1 cellular context compared by ENCODE assay signal in the genomic region with DNA sequence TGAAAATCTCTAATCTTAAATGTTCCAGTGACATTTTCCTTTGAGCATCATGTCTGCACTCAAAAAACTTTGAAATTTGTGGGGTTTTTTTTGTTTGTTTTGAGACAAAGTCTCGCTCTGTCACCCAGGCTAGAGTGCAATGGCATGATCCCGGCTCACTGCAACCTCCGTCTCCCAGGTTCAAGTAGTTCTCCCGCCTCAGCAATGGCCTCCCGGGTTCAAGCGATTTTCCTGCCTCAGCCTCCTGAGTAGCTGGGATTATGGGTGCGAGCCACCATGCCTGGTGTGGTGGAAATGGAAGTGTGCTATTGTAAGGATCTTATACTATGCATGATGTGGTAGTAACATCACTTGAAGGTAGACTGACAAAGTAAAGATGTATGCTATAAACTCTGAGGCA.
TF ChIP-seq lines count a peak whose summit lies in the region.

No MANE protein-coding gene starts in this region.

TF ChIP-seq in GM12878, 131 proteins besides CTCF, POLR2A, EP300 and RAD21 (continued from another document):
- TF ChIP-seq, protein P1, sequence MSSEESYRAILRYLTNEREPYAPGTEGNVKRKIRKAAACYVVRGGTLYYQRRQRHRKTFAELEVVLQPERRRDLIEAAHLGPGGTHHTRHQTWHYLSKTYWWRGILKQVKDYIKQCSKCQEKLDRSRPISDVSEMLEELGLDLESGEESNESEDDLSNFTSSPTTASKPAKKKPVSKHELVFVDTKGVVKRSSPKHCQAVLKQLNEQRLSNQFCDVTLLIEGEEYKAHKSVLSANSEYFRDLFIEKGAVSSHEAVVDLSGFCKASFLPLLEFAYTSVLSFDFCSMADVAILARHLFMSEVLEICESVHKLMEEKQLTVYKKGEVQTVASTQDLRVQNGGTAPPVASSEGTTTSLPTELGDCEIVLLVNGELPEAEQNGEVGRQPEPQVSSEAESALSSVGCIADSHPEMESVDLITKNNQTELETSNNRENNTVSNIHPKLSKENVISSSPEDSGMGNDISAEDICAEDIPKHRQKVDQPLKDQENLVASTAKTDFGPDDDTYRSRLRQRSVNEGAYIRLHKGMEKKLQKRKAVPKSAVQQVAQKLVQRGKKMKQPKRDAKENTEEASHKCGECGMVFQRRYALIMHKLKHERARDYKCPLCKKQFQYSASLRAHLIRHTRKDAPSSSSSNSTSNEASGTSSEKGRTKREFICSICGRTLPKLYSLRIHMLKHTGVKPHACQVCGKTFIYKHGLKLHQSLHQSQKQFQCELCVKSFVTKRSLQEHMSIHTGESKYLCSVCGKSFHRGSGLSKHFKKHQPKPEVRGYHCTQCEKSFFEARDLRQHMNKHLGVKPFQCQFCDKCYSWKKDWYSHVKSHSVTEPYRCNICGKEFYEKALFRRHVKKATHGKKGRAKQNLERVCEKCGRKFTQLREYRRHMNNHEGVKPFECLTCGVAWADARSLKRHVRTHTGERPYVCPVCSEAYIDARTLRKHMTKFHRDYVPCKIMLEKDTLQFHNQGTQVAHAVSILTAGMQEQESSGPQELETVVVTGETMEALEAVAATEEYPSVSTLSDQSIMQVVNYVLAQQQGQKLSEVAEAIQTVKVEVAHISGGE (CRISPR knock-in tag; IDR thresholded peaks at IDR 0.05): no peak
- TF ChIP-seq MYB (IDR thresholded peaks at IDR 0.05; ENCODE audit: borderline replicate concordance, low read depth, low read length) (no peak), ZNF207 (IDR thresholded peaks at IDR 0.05; ENCODE audit: borderline replicate concordance) (no peak), GABPA (IDR thresholded peaks at IDR 0.05; ENCODE audit: low read depth) (no peak), SMARCA5 (IDR thresholded peaks at IDR 0.05) (no peak), IRF4 (IDR thresholded peaks at IDR 0.05; ENCODE audit: low read depth, low read length) (no peak), YBX1 (IDR thresholded peaks at IDR 0.05) (no peak), ESRRA (IDR thresholded peaks at IDR 0.05; ENCODE audit: low read length) (no peak), KDM1A (IDR thresholded peaks at IDR 0.05; ENCODE audit: borderline replicate concordance) (no peak), ASH2L (IDR thresholded peaks at IDR 0.05; ENCODE audit: borderline replicate concordance, low read depth) (no peak), CBX3 (IDR thresholded peaks at IDR 0.05; ENCODE audit: borderline replicate concordance, low read depth) (no peak)
- TF ChIP-seq, protein P2, sequence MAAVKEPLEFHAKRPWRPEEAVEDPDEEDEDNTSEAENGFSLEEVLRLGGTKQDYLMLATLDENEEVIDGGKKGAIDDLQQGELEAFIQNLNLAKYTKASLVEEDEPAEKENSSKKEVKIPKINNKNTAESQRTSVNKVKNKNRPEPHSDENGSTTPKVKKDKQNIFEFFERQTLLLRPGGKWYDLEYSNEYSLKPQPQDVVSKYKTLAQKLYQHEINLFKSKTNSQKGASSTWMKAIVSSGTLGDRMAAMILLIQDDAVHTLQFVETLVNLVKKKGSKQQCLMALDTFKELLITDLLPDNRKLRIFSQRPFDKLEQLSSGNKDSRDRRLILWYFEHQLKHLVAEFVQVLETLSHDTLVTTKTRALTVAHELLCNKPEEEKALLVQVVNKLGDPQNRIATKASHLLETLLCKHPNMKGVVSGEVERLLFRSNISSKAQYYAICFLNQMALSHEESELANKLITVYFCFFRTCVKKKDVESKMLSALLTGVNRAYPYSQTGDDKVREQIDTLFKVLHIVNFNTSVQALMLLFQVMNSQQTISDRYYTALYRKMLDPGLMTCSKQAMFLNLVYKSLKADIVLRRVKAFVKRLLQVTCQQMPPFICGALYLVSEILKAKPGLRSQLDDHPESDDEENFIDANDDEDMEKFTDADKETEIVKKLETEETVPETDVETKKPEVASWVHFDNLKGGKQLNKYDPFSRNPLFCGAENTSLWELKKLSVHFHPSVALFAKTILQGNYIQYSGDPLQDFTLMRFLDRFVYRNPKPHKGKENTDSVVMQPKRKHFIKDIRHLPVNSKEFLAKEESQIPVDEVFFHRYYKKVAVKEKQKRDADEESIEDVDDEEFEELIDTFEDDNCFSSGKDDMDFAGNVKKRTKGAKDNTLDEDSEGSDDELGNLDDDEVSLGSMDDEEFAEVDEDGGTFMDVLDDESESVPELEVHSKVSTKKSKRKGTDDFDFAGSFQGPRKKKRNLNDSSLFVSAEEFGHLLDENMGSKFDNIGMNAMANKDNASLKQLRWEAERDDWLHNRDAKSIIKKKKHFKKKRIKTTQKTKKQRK (IDR thresholded peaks at IDR 0.05; ENCODE audit: low read depth, low read length): no peak
